8 cellular contexts compared by ENCODE assay signal in the genomic region with DNA sequence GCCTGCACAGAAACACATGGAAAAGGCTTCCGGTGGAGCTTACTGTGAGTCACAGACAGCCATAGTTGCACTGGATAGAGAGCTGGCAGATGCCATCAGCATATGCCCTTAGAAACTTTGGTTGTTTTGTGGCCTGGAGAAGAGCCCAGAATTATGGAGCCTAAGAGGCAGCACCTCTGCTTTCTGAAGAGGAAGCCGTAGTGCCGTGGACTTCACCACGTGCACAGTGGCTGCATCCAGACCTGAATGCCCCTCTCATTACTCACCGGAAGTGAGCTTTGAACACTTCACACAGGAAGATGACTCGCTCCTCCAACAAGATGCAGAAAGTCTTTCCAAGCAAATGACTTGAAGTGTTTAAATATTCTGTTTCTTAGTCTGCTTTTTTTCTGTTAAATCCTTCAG. TPM values are rescaled to one million over a fixed set of nuclear protein-coding genes. Genes with fewer than 3 reads are reported as not detected.
DNase-seq lines count a peak whose midpoint lies in the region; ATAC-seq and TF ChIP-seq lines count a peak whose summit lies in the region.

No MANE protein-coding gene starts in this region.

- BruUV-seq in PC-3 (replicated peaks; lab: Mats Ljungman, UMichigan): no TSS peak

- no peaks in the 10 kb centered on the region for H4K20me1 ChIP-seq in DND-41 (ENCODE audit: insufficient read depth, low read length)
- no peaks in the 10 kb centered on the region for H4K20me1 ChIP-seq in PC-3 (ENCODE audit: low read length)

- H3K9ac ChIP-seq in DND-41 (ENCODE audit: low read depth, low read length) (peak overlapping the region; percentile 45), PC-3 (ENCODE audit: low read length) (peak overlapping the region; percentile 40), skeletal muscle tissue (ENCODE audit: low read depth in 1 of 3, low read length in 3 of 3) (peak overlapping the region in 1 of 3 donors; percentile 26)

- H3K9me3 ChIP-seq in DND-41 (ENCODE audit: insufficient read depth, low read length, severe bottlenecking) (no peaks in the 10 kb centered on the region), PC-3 (ENCODE audit: low read length) (no peaks in the 10 kb centered on the region), skeletal muscle tissue (ENCODE audit: control insufficient read depth in 3 of 3, low read length in 3 of 3) (no peaks in the 10 kb centered on the region)

- CTCF ChIA-PET in PC-3 (lab: Charles Lee): interaction anchor here (0.5 kb wide), 2 partner anchors 13 to 112 kb away, joined by 3 to 7 read pairs; no protein-coding TSS in a partner anchor

- H3K36me3 ChIP-seq in DND-41 (ENCODE audit: insufficient read depth, low read length) (no peaks in the 10 kb centered on the region), PC-3 (ENCODE audit: low read depth, low read length) (no peaks in the 10 kb centered on the region), skeletal muscle tissue (ENCODE audit: control insufficient read depth in 3 of 3, insufficient read depth in 3 of 3, low read length in 3 of 3) (no peaks in the 10 kb centered on the region)

- H3K4me1 ChIP-seq in DND-41 (ENCODE audit: insufficient read depth, low read length) (peaks cover 53% of the 10 kb centered on the region), PC-3 (ENCODE audit: insufficient read depth, low read length) (peaks cover 41% of the 10 kb centered on the region), skeletal muscle tissue (ENCODE audit: control insufficient read depth in 3 of 3, insufficient read depth in 3 of 3, low read length in 3 of 3) (peaks cover 13 to 21% (median 13%) of the 10 kb centered on the region in 3 donors)

- H3K9me2 ChIP-seq in PC-3 (replicated peaks; ENCODE audit: low read length): no peaks in the 10 kb centered on the region

- peak overlapping the region; percentile 30 for H2AFZ ChIP-seq in DND-41 (ENCODE audit: low read depth, low read length)
- H2AFZ ChIP-seq in PC-3 (ENCODE audit: low read length): peak overlapping the region; percentile 31

- no peak for TF ChIP-seq CTCF in DND-41 (IDR thresholded peaks at IDR 0.05; ENCODE audit: borderline replicate concordance, extremely low read depth, low read length, poor library complexity, severe bottlenecking)
- no peak for TF ChIP-seq CTCF in PC-3 (conservative IDR thresholded peaks at IDR 0.05; ENCODE audit: low read depth, low read length)

- H3K4me3 ChIP-seq in DND-41 (ENCODE audit: low read depth in 1 of 2, low read length in 2 of 2) (peak overlapping the region in 1 of 2 experiments; percentile 45; a peak in 2 of 4 replicates), PC-3 (ENCODE audit: low read length) (no peak overlapping the region), skeletal muscle tissue (ENCODE audit: low read length in 3 of 3) (peak overlapping the region in 1 of 3 donors; percentile 37)

- peak overlapping the region; percentile 58 for H3K4me2 ChIP-seq in DND-41 (ENCODE audit: insufficient read depth, low read length)
- H3K4me2 ChIP-seq in PC-3 (ENCODE audit: low read length): peak overlapping the region; percentile 66

- POLR2A ChIA-PET in PC-3 (lab: Charles Lee; ENCODE audit: unreplicated experiment): interaction anchor here (0.5 to 1.1 kb wide), 2 partner anchors 26 to 92 kb away, joined by 3 read pairs; no protein-coding TSS in a partner anchor

- H3K27me3 ChIP-seq in DND-41 (ENCODE audit: insufficient read depth, low read length, poor library complexity) (no peaks in the 10 kb centered on the region), PC-3 (ENCODE audit: low read length) (no peaks in the 10 kb centered on the region), skeletal muscle tissue (ENCODE audit: control insufficient read depth in 3 of 3, insufficient read depth in 3 of 3, low read length in 3 of 3) (no peaks in the 10 kb centered on the region)

- ATAC-seq in DND-41 (ENCODE audit: insufficient read depth, low read depth): peak; percentile 79
- ATAC-seq in HG02610 (IDR thresholded peaks at IDR 0.05; ENCODE audit: unreplicated experiment): peak; percentile 84
- peak; percentile 94 for ATAC-seq in PC-3
- no peak for ATAC-seq in GM19455 (IDR thresholded peaks at IDR 0.05; ENCODE audit: unreplicated experiment)
- no peak for ATAC-seq in GM19324 (IDR thresholded peaks at IDR 0.05; ENCODE audit: low FRiP score, unreplicated experiment)

- DNase-seq in DND-41 (peak; percentile 78), PC-3 (peak; percentile 99), cardiac septum (ENCODE audit: low spot score) (peak; percentile 84)
- DNase-seq in activated gamma-delta T cell treated with anti-CD3 and anti-CD28 coated beads, Interleukin-2, amount 50 U/mL, for 16 hours (ENCODE audit: low read depth): peak; percentile 41

- no peaks in the 10 kb centered on the region for H3K79me2 ChIP-seq in DND-41 (ENCODE audit: insufficient read depth, low read length)
- H3K79me2 ChIP-seq in PC-3 (ENCODE audit: low read length): no peaks in the 10 kb centered on the region

- H3K27ac ChIP-seq in DND-41 (ENCODE audit: low read length) (peak overlapping the region; percentile 86), PC-3 (ENCODE audit: low read length) (peak overlapping the region; percentile 87), skeletal muscle tissue (ENCODE audit: low read depth, low read length) (peak overlapping the region; percentile 55)

- intact Hi-C loops in PC-3 (cut with micrococcal nuclease) (loop anchor here (1.0 kb wide), 1 partner anchor 28 kb away; no protein-coding TSS in a partner anchor), cardiac septum (cut with DNase I) (no loop called here)

- peaks cover 13% of the 10 kb centered on the region for H3F3A ChIP-seq in PC-3 (ENCODE audit: low read length, unreplicated experiment)

RNA-seq across cellular contexts. Expression of a gene that starts 28.4 kb away (rescaled TPM):
- total RNA-seq in PC-3 (2014; rRNA removed): 73.6 and 95.1 TPM in 2 replicates
- 91.7 TPM for total RNA-seq in cardiac septum
- total RNA-seq in skeletal muscle tissue: 103 TPM

RNA-seq across cellular contexts. Expression of a gene that starts 55.6 kb away (rescaled TPM):
- 18.3 and 26.1 TPM in 2 replicates for total RNA-seq in PC-3 (2014; rRNA removed)
- 29.0 TPM for total RNA-seq in cardiac septum
- total RNA-seq in skeletal muscle tissue: 21.9 TPM

Comparison
In these comparisons a context has a peak if more than half of its experiments do, and no peak if none do; other contexts are left out.
1. ATAC-seq: peak in DND-41 (single experiment), HG02610 (single experiment) and PC-3 (single experiment); none in GM19455 (single experiment) and GM19324 (single experiment).
2. DNase-seq: peak in every context shown above with its lines; median percentile 99 in PC-3; 84 in cardiac septum; 78 in DND-41; 41 in activated gamma-delta T cell treated with anti-CD3 and anti-CD28 coated beads, Interleukin-2, amount 50 U/mL, for 16 hours.
3. Peak in every context shown above with its lines, with median percentiles within 50 percentile points of each other: H3K27ac ChIP-seq.